Comparison of ENCODE assay signal across 1 cellular context in genomic region chr12:31324845-31325523, GRCh38.
TF ChIP-seq lines count a peak whose summit lies in the region.

No MANE protein-coding gene starts in this region.

TF ChIP-seq in HepG2, 621 proteins besides CTCF, POLR2A, EP300 and RAD21 (continued from another document and continues in another):
- TF ChIP-seq ZNF589 (CRISPR knock-in tag; conservative IDR thresholded peaks at IDR 0.05): no peak
- no peak for TF ChIP-seq FOSL2 (CRISPR knock-in tag; IDR thresholded peaks at IDR 0.05)
- no peak; the same call in 1 of the 2 replicates for TF ChIP-seq ZNF607 (CRISPR knock-in tag; IDR thresholded peaks at IDR 0.05; ENCODE audit: borderline replicate concordance)
- no peak for TF ChIP-seq ZNF672 (CRISPR knock-in tag; IDR thresholded peaks at IDR 0.05)
- TF ChIP-seq ASH2L (IDR thresholded peaks at IDR 0.05; ENCODE audit: insufficient read length, low read depth, low read length): no peak
- TF ChIP-seq ZNF281 (CRISPR knock-in tag; IDR thresholded peaks at IDR 0.05; ENCODE audit: borderline replicate concordance): no peak
- 0 out of 2 replicates have a peak, but pooled peaks have one; percentile 1 for TF ChIP-seq ZFP90 (CRISPR knock-in tag; IDR thresholded peaks at IDR 0.05; ENCODE audit: borderline replicate concordance)
- TF ChIP-seq ZBTB25 (CRISPR knock-in tag; IDR thresholded peaks at IDR 0.05): no peak
- TF ChIP-seq ZIK1 (CRISPR knock-in tag; IDR thresholded peaks at IDR 0.05; ENCODE audit: borderline replicate concordance, low read depth): peak; percentile 40
- no peak for TF ChIP-seq ZFYVE20 (CRISPR knock-in tag; IDR thresholded peaks at IDR 0.05; ENCODE audit: borderline replicate concordance, low read depth)
- TF ChIP-seq ATF3 (CRISPR knock-in tag; IDR thresholded peaks at IDR 0.05): no peak
- TF ChIP-seq HMG20A (CRISPR knock-in tag; IDR thresholded peaks at IDR 0.05; ENCODE audit: borderline replicate concordance): no peak
- TF ChIP-seq PRDM15 (CRISPR knock-in tag; IDR thresholded peaks at IDR 0.05): no peak
- TF ChIP-seq ZNF83 (CRISPR knock-in tag; IDR thresholded peaks at IDR 0.05; ENCODE audit: borderline replicate concordance): no peak
- peak; percentile 11; the same call in 1 of the 2 replicates for TF ChIP-seq ZNF331 (CRISPR knock-in tag; IDR thresholded peaks at IDR 0.05)
- no peak for TF ChIP-seq ZNF567 (CRISPR knock-in tag; IDR thresholded peaks at IDR 0.05; ENCODE audit: borderline replicate concordance)
- peak; percentile 9; the same call in 1 of the 2 replicates for TF ChIP-seq ISL2 (CRISPR knock-in tag; IDR thresholded peaks at IDR 0.05)
- TF ChIP-seq ZNF138 (CRISPR knock-in tag; IDR thresholded peaks at IDR 0.05; ENCODE audit: low read depth): no peak
- no peak for TF ChIP-seq RFX5 (IDR thresholded peaks at IDR 0.05; ENCODE audit: low read depth, low read length)
- TF ChIP-seq ZNF678 (CRISPR knock-in tag; IDR thresholded peaks at IDR 0.05): 0 out of 2 replicates have a peak, but pooled peaks have one; percentile 60
- no peak for TF ChIP-seq ZNF552 (CRISPR knock-in tag; IDR thresholded peaks at IDR 0.05; ENCODE audit: borderline replicate concordance)
- no peak for TF ChIP-seq ZNF414 (CRISPR knock-in tag; IDR thresholded peaks at IDR 0.05)
- no peak for TF ChIP-seq HES4 (CRISPR knock-in tag; IDR thresholded peaks at IDR 0.05; ENCODE audit: borderline replicate concordance)
- TF ChIP-seq NFYC (CRISPR knock-in tag; IDR thresholded peaks at IDR 0.05): no peak
- 0 out of 2 replicates have a peak, but pooled peaks have one; percentile 12 for TF ChIP-seq ZSCAN25 (CRISPR knock-in tag; IDR thresholded peaks at IDR 0.05)
- TF ChIP-seq AGO2 (optimal IDR thresholded peaks at IDR 0.05; ENCODE audit: low read depth, low read length): peak; percentile 74
- TF ChIP-seq ARHGAP35 (CRISPR knock-in tag; IDR thresholded peaks at IDR 0.05; ENCODE audit: borderline replicate concordance): 0 out of 2 replicates have a peak, but pooled peaks have one; percentile 56
- no peak for TF ChIP-seq E2F5 (CRISPR knock-in tag; conservative IDR thresholded peaks at IDR 0.05)
- TF ChIP-seq ZBTB33 (CRISPR knock-in tag; IDR thresholded peaks at IDR 0.05): no peak
- no peak for TF ChIP-seq ATF7-NPFF (CRISPR knock-in tag; IDR thresholded peaks at IDR 0.05; ENCODE audit: low read depth)
- no peak for TF ChIP-seq ZNF570 (CRISPR knock-in tag; IDR thresholded peaks at IDR 0.05; ENCODE audit: borderline replicate concordance)
- no peak for TF ChIP-seq ZNF720 (CRISPR knock-in tag; IDR thresholded peaks at IDR 0.05)
- no peak for TF ChIP-seq HCFC1 (IDR thresholded peaks at IDR 0.05; ENCODE audit: low read depth, low read length)
- 0 out of 2 replicates have a peak, but pooled peaks have one; percentile 70 for TF ChIP-seq ZNF317 (CRISPR knock-in tag; IDR thresholded peaks at IDR 0.05)
- no peak for TF ChIP-seq DRAP1 (CRISPR knock-in tag; IDR thresholded peaks at IDR 0.05)
- no peak for TF ChIP-seq SOX5 (CRISPR knock-in tag; IDR thresholded peaks at IDR 0.05; ENCODE audit: borderline replicate concordance)
- TF ChIP-seq HHEX (CRISPR knock-in tag; IDR thresholded peaks at IDR 0.05): no peak
- TF ChIP-seq ZNF777 (CRISPR knock-in tag; IDR thresholded peaks at IDR 0.05): peak; percentile 87
- TF ChIP-seq ZFP37 (CRISPR knock-in tag; IDR thresholded peaks at IDR 0.05; ENCODE audit: borderline replicate concordance): no peak
- TF ChIP-seq FOXJ3 (CRISPR knock-in tag; IDR thresholded peaks at IDR 0.05; ENCODE audit: borderline replicate concordance): no peak
- no peak for TF ChIP-seq HNF4G (IDR thresholded peaks at IDR 0.05; ENCODE audit: borderline replicate concordance, low read depth, low read length)
- TF ChIP-seq HNF4G (CRISPR knock-in tag; IDR thresholded peaks at IDR 0.05; ENCODE audit: borderline replicate concordance, low read depth): no peak
- no peak for TF ChIP-seq GATAD2A (CRISPR knock-in tag; IDR thresholded peaks at IDR 0.05)
- no peak for TF ChIP-seq KAT8 (CRISPR knock-in tag; IDR thresholded peaks at IDR 0.05)
- no peak for TF ChIP-seq ZBTB1 (CRISPR knock-in tag; IDR thresholded peaks at IDR 0.05; ENCODE audit: borderline replicate concordance)
- no peak for TF ChIP-seq ELK4 (CRISPR knock-in tag; IDR thresholded peaks at IDR 0.05; ENCODE audit: borderline replicate concordance)
- no peak; the same call in 1 of the 2 replicates for TF ChIP-seq ZNF704 (CRISPR knock-in tag; IDR thresholded peaks at IDR 0.05; ENCODE audit: borderline replicate concordance)
- TF ChIP-seq MXD3 (CRISPR knock-in tag; IDR thresholded peaks at IDR 0.05): peak; percentile 83; the same call in 1 of the 2 replicates
- TF ChIP-seq ZNF205 (CRISPR knock-in tag; IDR thresholded peaks at IDR 0.05): no peak
- TF ChIP-seq SMAD9 (CRISPR knock-in tag; IDR thresholded peaks at IDR 0.05): no peak
- TF ChIP-seq ZNF660 (CRISPR knock-in tag; IDR thresholded peaks at IDR 0.05; ENCODE audit: borderline replicate concordance, low read depth): no peak
